8 cellular contexts compared by ENCODE assay signal in the genomic region with DNA sequence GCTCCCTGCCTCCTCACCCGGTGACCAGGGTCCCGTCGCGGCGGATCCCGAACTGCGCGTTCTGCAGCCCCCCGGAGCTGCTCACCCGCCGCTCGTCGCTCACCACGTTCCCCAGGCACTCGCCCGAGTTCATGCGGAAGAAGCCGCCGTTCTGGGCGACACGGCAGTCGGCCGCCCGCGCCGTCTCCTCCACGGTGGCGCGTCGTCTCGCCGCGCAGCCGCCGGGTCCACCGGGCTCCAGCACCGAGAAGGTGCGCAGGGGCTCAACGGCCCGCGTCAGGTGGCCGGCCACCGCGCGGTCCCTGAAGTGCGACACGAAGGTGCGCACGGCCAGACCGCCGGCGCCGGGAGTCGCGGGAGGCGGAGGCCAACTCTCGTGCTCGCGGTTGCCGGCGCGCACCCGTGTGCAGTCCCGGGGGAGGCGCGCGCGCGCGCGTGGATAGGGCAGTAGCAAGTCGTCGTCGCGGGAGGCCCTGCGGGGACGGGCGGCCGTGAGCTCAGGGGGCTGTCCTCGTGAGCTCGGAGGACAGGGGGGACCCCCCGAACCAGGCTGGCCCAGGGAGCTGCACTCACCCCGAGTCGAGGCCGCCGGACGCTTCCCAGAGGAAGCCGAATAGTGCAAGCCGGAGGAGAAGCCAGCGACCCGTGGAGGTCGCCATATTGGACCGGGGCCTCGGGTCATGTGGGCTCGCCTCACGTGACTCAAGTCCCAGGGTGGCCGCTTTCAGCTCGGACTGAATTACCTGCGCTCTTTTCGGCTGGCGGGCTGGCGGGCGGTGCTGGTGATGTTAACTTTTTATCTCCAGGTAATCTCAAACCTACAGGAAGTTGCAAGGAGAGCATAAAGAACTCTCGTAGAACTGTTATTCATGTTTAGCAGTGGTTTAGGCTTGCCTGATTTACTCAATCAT. TPM values are rescaled to one million over a fixed set of nuclear protein-coding genes. Genes with fewer than 3 reads are reported as not detected.
A peak's percentile ranks its signal among the peaks of the same experiment; 100 is the strongest.
DNase-seq lines count a peak whose midpoint lies in the region; ATAC-seq, FAIRE-seq and TF ChIP-seq lines count a peak whose summit lies in the region.

A gene with protein sequence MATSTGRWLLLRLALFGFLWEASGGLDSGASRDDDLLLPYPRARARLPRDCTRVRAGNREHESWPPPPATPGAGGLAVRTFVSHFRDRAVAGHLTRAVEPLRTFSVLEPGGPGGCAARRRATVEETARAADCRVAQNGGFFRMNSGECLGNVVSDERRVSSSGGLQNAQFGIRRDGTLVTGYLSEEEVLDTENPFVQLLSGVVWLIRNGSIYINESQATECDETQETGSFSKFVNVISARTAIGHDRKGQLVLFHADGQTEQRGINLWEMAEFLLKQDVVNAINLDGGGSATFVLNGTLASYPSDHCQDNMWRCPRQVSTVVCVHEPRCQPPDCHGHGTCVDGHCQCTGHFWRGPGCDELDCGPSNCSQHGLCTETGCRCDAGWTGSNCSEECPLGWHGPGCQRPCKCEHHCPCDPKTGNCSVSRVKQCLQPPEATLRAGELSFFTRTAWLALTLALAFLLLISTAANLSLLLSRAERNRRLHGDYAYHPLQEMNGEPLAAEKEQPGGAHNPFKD (minus strand): TSS at position 680 of the 911 bp plus-strand sequence. CDS start 21 bp downstream, at position 659.

- TSS peak; percentile 28 for BruUV-seq in Caco-2 (replicated peaks; lab: Mats Ljungman, UMichigan)

- intact Hi-C loops in Caco-2 (cut with micrococcal nuclease; ENCODE audit: unreplicated experiment), result loop anchor here (10.0 kb wide), 1 partner anchor 61 kb away; a partner anchor contains a TSS

- peaks cover 23% of the 10 kb centered on the region for H3K4me1 ChIP-seq in Caco-2
- H3K4me1 ChIP-seq in OCI-LY3 (ENCODE audit: low read length), result peaks cover 12% of the 10 kb centered on the region
- H3K4me1 ChIP-seq in mononuclear cell (ENCODE audit: insufficient read depth, low read length), result peaks cover 24% of the 10 kb centered on the region

- POLR2A ChIA-PET in Caco-2 (lab: Charles Lee), result interaction anchor here (0.6 kb wide), 1 partner anchor 74 kb away, joined by 3 read pairs; no protein-coding TSS in a partner anchor

- no peaks in the 10 kb centered on the region for H4K20me1 ChIP-seq in OCI-LY3 (ENCODE audit: insufficient read depth, low read length)

- H3K36me3 ChIP-seq in Caco-2 (ENCODE audit: control insufficient read depth, insufficient read depth, low read length), result no peaks in the 10 kb centered on the region
- no peaks in the 10 kb centered on the region for H3K36me3 ChIP-seq in OCI-LY3 (replicated peaks; ENCODE audit: low read depth, low read length)

- TF ChIP-seq CTCF in Caco-2 (IDR thresholded peaks at IDR 0.05; ENCODE audit: insufficient read depth in 1 of 2, low read depth in 1 of 2, low read length in 1 of 2, severe bottlenecking in 1 of 2, unreplicated experiment in 1 of 2), result peak in 1 of 2 experiments; percentile 8
- TF ChIP-seq CTCF in OCI-LY3 (IDR thresholded peaks at IDR 0.05; ENCODE audit: low read depth, low read length), result no peak
- TF ChIP-seq CTCF in epithelial cell of esophagus (IDR thresholded peaks at IDR 0.05; ENCODE audit: insufficient read depth, low read depth, low read length, missing control alignments), result no peak

- CTCF ChIA-PET in Caco-2 (lab: Charles Lee), result interaction anchor here (0.8 kb wide), 1 partner anchor 9 kb away, joined by 3 read pairs; no protein-coding TSS in a partner anchor

- FAIRE-seq in HTR-8/SVneo (lab: Jason Lieb, UNC), result peak; percentile 49

- H3K36me3 Mint-ChIP-seq in Caco-2 (ENCODE audit: insufficient read depth, unreplicated experiment), result peaks cover 25% of the 10 kb centered on the region

- H3K27ac Mint-ChIP-seq in Caco-2 (ENCODE audit: unreplicated experiment), result peak within 1 kb of the TSS; percentile 95

- ATAC-seq in GM21360 (IDR thresholded peaks at IDR 0.05; ENCODE audit: unreplicated experiment), result peak; percentile 81

- no peaks in the 10 kb centered on the region for H3K27me3 Mint-ChIP-seq in Caco-2 (ENCODE audit: insufficient read depth, unreplicated experiment)

- H3K9me3 ChIP-seq in Caco-2 (no peaks in the 10 kb centered on the region), OCI-LY3 (ENCODE audit: insufficient read depth, low read length) (no peaks in the 10 kb centered on the region), mononuclear cell (ENCODE audit: low read depth, low read length) (no peaks in the 10 kb centered on the region)

- peak within 1 kb of the TSS; percentile 68 for H3K4me3 Mint-ChIP-seq in Caco-2 (ENCODE audit: unreplicated experiment)

- no peak within 1 kb of the TSS for H3K27ac ChIP-seq in OCI-LY3 (ENCODE audit: low read length)

- peak within 1 kb of the TSS; percentile 96 for H3K4me3 ChIP-seq in Caco-2 (ENCODE audit: low read depth, low read length)
- H3K4me3 ChIP-seq in OCI-LY3 (ENCODE audit: low read length), result peak within 1 kb of the TSS; percentile 87
- peak within 1 kb of the TSS; percentile 65 for H3K4me3 ChIP-seq in epithelial cell of esophagus (ENCODE audit: low read length)
- H3K4me3 ChIP-seq in mononuclear cell (ENCODE audit: low read length), result peak within 1 kb of the TSS; percentile 69

- no peaks in the 10 kb centered on the region for H3K9me3 Mint-ChIP-seq in Caco-2 (ENCODE audit: unreplicated experiment)

- peak within 1 kb of the TSS; percentile 93 for H3K4me2 ChIP-seq in OCI-LY3 (ENCODE audit: low read length)

- no peaks in the 10 kb centered on the region for H3K27me3 ChIP-seq in Caco-2 (replicated peaks; ENCODE audit: control insufficient read depth, insufficient read depth, low read length)
- no peaks in the 10 kb centered on the region for H3K27me3 ChIP-seq in OCI-LY3 (ENCODE audit: low read depth, low read length)
- no peaks in the 10 kb centered on the region for H3K27me3 ChIP-seq in mononuclear cell (ENCODE audit: insufficient read depth, low read length)

- peak; percentile 86 to 88 for DNase-seq in Caco-2
- DNase-seq in HTR-8/SVneo (ENCODE audit: insufficient read length, low spot score), result peak; percentile 92
- peak; percentile 78 for DNase-seq in activated T-cell treated with anti-CD3 and anti-CD28 coated beads for 24 hours (ENCODE audit: low read depth)
- DNase-seq in epithelial cell of esophagus (ENCODE audit: low read depth), result peak; percentile 86
- peak; percentile 67 to 72 for DNase-seq in stimulated activated CD8-positive, alpha-beta memory T cell treated with anti-CD3 and anti-CD28 coated beads, Interleukin-2, amount 100 ng/mL, for 1 hour (ENCODE audit: low read depth in 2 of 2)

- no peaks in the 10 kb centered on the region for H3K79me2 ChIP-seq in OCI-LY3 (ENCODE audit: low read length)

- H2AFZ ChIP-seq in OCI-LY3 (ENCODE audit: low read depth, low read length), result peak within 1 kb of the TSS; percentile 100

- peaks cover 36% of the 10 kb centered on the region for H3K4me1 Mint-ChIP-seq in Caco-2 (ENCODE audit: low read depth, unreplicated experiment)

- peak within 1 kb of the TSS; percentile 58 for H3K9ac ChIP-seq in OCI-LY3 (ENCODE audit: low read length)

RNA-seq across cellular contexts. Expression of the gene that starts here (rescaled TPM):
- total RNA-seq in Caco-2 (2022), result 15.9 and 16.7 TPM in 2 replicates
- 29.6 TPM for total RNA-seq in mononuclear cell
